8 cellular contexts compared by ENCODE assay signal in genomic region chr17:44115585-44116415, GRCh38. TPM values are rescaled to one million over a fixed set of nuclear protein-coding genes. Genes with fewer than 3 reads are reported as not detected.
DNase-seq lines count a peak whose midpoint lies in the region; ATAC-seq and TF ChIP-seq lines count a peak whose summit lies in the region.

No MANE protein-coding gene starts in this region.

- TF ChIP-seq POLR2A in transverse colon (IDR thresholded peaks at IDR 0.05): no peak
- no peak for TF ChIP-seq POLR2A in lower leg skin (IDR thresholded peaks at IDR 0.05)

- peaks cover 22% of the 10 kb centered on the region for H4K20me1 ChIP-seq in hepatocyte (ENCODE audit: insufficient read depth, poor library complexity, severe bottlenecking)

- in situ Hi-C loops in transverse colon (cut with MboI; ENCODE audit: low pct_ligation_motif_present in 1 of 4, low pct_unique_long_range_greater_than_20kb in 1 of 4, low sequenced_read_pairs in 3 of 4): no loop called here

- H3K9me3 ChIP-seq in hepatocyte (ENCODE audit: low read depth) (no peaks in the 10 kb centered on the region), transverse colon (no peaks in the 10 kb centered on the region)

- H3K4me2 ChIP-seq in hepatocyte: no peak overlapping the region

- H3K27ac ChIP-seq in hepatocyte: no peak overlapping the region
- H3K27ac ChIP-seq in transverse colon: peak overlapping the region in 1 of 4 donors; percentile 19

- no peaks in the 10 kb centered on the region for H3K9me3 Mint-ChIP-seq in HFFc6

- 60% methylated on average over 11 of the region's 11 CpGs for WGBS in hepatocyte (ENCODE audit: low lambda C conversion rate, missing lambda C conversion rate)
- WGBS in transverse colon (ENCODE audit: low coverage in 1 of 2), 2 donors: 68% methylated on average over 10 of the region's 11 CpGs; no CpG with 5 or more reads in 1 of the 2 donors
- WGBS in lower leg skin, 2 donors: 57 to 67% methylated on average over 11 of the region's 11 CpGs

- H3K36me3 Mint-ChIP-seq in HFFc6 (ENCODE audit: low read depth): no peaks in the 10 kb centered on the region

- peaks cover 31% of the 10 kb centered on the region for H3K79me2 ChIP-seq in hepatocyte

- TF ChIP-seq EP300 in transverse colon (IDR thresholded peaks at IDR 0.05; ENCODE audit: low read depth): no peak

- H3K4me3 ChIP-seq in hepatocyte (no peak overlapping the region), transverse colon (no peak overlapping the region), lower leg skin (ENCODE audit: low read depth, poor library complexity, severe bottlenecking) (no peak overlapping the region)

- no peaks in the 10 kb centered on the region for H3K36me3 ChIP-seq in hepatocyte (replicated peaks; ENCODE audit: insufficient read depth, low read depth)
- H3K36me3 ChIP-seq in transverse colon: no peaks in the 10 kb centered on the region

- H3K9me2 ChIP-seq in hepatocyte (replicated peaks; ENCODE audit: insufficient read depth): no peaks in the 10 kb centered on the region

- H3K27me3 ChIP-seq in hepatocyte (no peaks in the 10 kb centered on the region), transverse colon (no peaks in the 10 kb centered on the region)

- H3K27me3 Mint-ChIP-seq in HFFc6 (ENCODE audit: insufficient read depth): no peaks in the 10 kb centered on the region; the same call in none of the 2 replicates

- H3K4me3 Mint-ChIP-seq in HFFc6: no peak overlapping the region

- peaks cover 35% of the 10 kb centered on the region for H3K4me1 Mint-ChIP-seq in HFFc6 (ENCODE audit: low read depth)

- H3K27ac Mint-ChIP-seq in HFFc6: no peak overlapping the region

- peaks cover 8% of the 10 kb centered on the region for H3K4me1 ChIP-seq in hepatocyte (ENCODE audit: insufficient read depth)
- H3K4me1 ChIP-seq in transverse colon: peaks cover 14 to 33% (median 22%) of the 10 kb centered on the region in 4 donors

- intact Hi-C loops in transverse colon (cut with DNase I; ENCODE audit: low total_unique reads) (loop anchor here (1.0 kb wide), 1 partner anchor 25 kb away; no protein-coding TSS in a partner anchor), lower leg skin (cut with DNase I; ENCODE audit: low total_unique reads) (no loop called here)

- peak; percentile 94 for TF ChIP-seq CTCF in HFFc6 (IDR thresholded peaks at IDR 0.05)
- peak; percentile 70 for TF ChIP-seq CTCF in hepatocyte (IDR thresholded peaks at IDR 0.05; ENCODE audit: poor library complexity)
- peak; percentile 56 to 68 (median 61) for TF ChIP-seq CTCF in transverse colon (IDR thresholded peaks at IDR 0.05)
- no peak for TF ChIP-seq CTCF in lower leg skin (IDR thresholded peaks at IDR 0.05)

- H2AFZ ChIP-seq in hepatocyte: no peak overlapping the region

- no peak for ATAC-seq in GM21390 (IDR thresholded peaks at IDR 0.05; ENCODE audit: unreplicated experiment)

- DNase-seq in CD1c-positive myeloid dendritic cell (ENCODE audit: extremely low spot score) (peak; percentile 40), HFFc6 (peak; percentile 35), hepatocyte (ENCODE audit: low spot score) (peak; percentile 69), transverse colon (no peak), lower leg skin (ENCODE audit: low spot score in 2 of 2) (no peak), H4 (ENCODE audit: low spot score) (no peak)
- peak; percentile 20 for DNase-seq in activated naive CD4-positive, alpha-beta T cell treated with Interleukin-2 at 50 U/mL for 16 hours

RNA-seq across cellular contexts. Expression of gene HDAC5, which starts 7.6 kb away (rescaled TPM):
- 10 to 100 TPM; 63.4 to 87.4 (median 78.7) TPM for total RNA-seq in HFFc6 (2021; fragmentation: NEBNext Ultra II Directional; extraction: Animal tissue kit (Norgen Biotek cat#: 25700))
- total RNA-seq in hepatocyte (28.5 and 33.9 TPM in 2 replicates), transverse colon (100 to 1,000 TPM in 1 of 4 donors, 10 to 100 TPM in 3; 45.3 to 182 (median 70.8) TPM), lower leg skin (100 to 1,000 TPM; 179 to 208 (median 190) TPM)
- 32.3 and 42.7 TPM in 2 replicates for polyA plus RNA-seq in hepatocyte
- 13.7 and 16.8 TPM in 2 replicates for total RNA-seq in H4 (2014; rRNA removed; shearing (Covaris generic))

RNA-seq across cellular contexts. Expression of gene HROB, which starts 25.9 kb away (rescaled TPM):
- total RNA-seq in HFFc6 (2021; fragmentation: NEBNext Ultra II Directional; extraction: Animal tissue kit (Norgen Biotek cat#: 25700)): 1 to 10 TPM; 4.0 to 7.6 (median 6.7) TPM
- 1.8 and 2.0 TPM in 2 replicates for total RNA-seq in hepatocyte
- 5.7 and 5.9 TPM in 2 replicates for polyA plus RNA-seq in hepatocyte
- 10 to 100 TPM in 2 of 4 donors, under 1 TPM in 2; 0.32 to 16.9 (median 8.5) TPM for total RNA-seq in transverse colon
- total RNA-seq in lower leg skin: 1 to 10 TPM in 3 of 4 donors, under 1 TPM in 1; 0.97 to 4.3 (median 1.5) TPM
- 4.0 and 7.0 TPM in 2 replicates for total RNA-seq in H4 (2014; rRNA removed; shearing (Covaris generic))

RNA-seq across cellular contexts. Expression of gene G6PC3, which starts 45.3 kb away (rescaled TPM):
- total RNA-seq in HFFc6 (2021; fragmentation: NEBNext Ultra II Directional; extraction: Animal tissue kit (Norgen Biotek cat#: 25700)): 100 to 1,000 TPM in 5 of 6 experiments, 10 to 100 TPM in 1; 96.6 to 123 (median 113) TPM
- 36.1 and 38.8 TPM in 2 replicates for total RNA-seq in hepatocyte
- 132 and 140 TPM in 2 replicates for polyA plus RNA-seq in hepatocyte
- 10 to 100 TPM in 3 of 4 donors, 1 to 10 TPM in 1; 5.2 to 35.6 (median 18.5) TPM for total RNA-seq in transverse colon
- 10 to 100 TPM; 10.9 to 14.8 (median 12.1) TPM for total RNA-seq in lower leg skin
- total RNA-seq in H4 (2014; rRNA removed; shearing (Covaris generic)): 51.0 and 71.2 TPM in 2 replicates

RNA-seq across cellular contexts. Expression of gene LSM12, which starts 49.3 kb away (rescaled TPM):
- total RNA-seq in HFFc6 (2021; fragmentation: NEBNext Ultra II Directional; extraction: Animal tissue kit (Norgen Biotek cat#: 25700)): 100 to 1,000 TPM in 1 of 6 experiments, 10 to 100 TPM in 5; 86.6 to 101 (median 94.5) TPM
- 40.4 and 44.7 TPM in 2 replicates for total RNA-seq in hepatocyte
- polyA plus RNA-seq in hepatocyte: 44.5 and 45.8 TPM in 2 replicates
- 10 to 100 TPM in 3 of 4 donors, 1 to 10 TPM in 1; 5.4 to 29.2 (median 22.9) TPM for total RNA-seq in transverse colon
- total RNA-seq in lower leg skin: 10 to 100 TPM; 15.0 to 31.7 (median 19.0) TPM
- 62.2 and 65.0 TPM in 2 replicates for total RNA-seq in H4 (2014; rRNA removed; shearing (Covaris generic))

RNA-seq across cellular contexts. Expression of gene ASB16, which starts 54.7 kb away (rescaled TPM):
- under 1 TPM in 3 of 6 experiments, not detected in 3; 0.18 to 0.48 (median 0.29) TPM for total RNA-seq in HFFc6 (2021; fragmentation: NEBNext Ultra II Directional; extraction: Animal tissue kit (Norgen Biotek cat#: 25700))
- 0.23 TPM in 1 of 2 replicates, not detected in the other for total RNA-seq in hepatocyte
- polyA plus RNA-seq in hepatocyte: 0.71 and 2.0 TPM in 2 replicates
- total RNA-seq in transverse colon: 1 to 10 TPM in 2 of 4 donors, not detected in 2; 1.2 to 2.6 TPM
- total RNA-seq in lower leg skin: 1 to 10 TPM in 1 of 4 donors, not detected in 3; 1.1 TPM
- not detected in 2 replicates for total RNA-seq in H4 (2014; rRNA removed; shearing (Covaris generic))

Comparison
In these comparisons a context has a peak if more than half of its experiments do, and no peak if none do; other contexts are left out.
1. DNase-seq: peak in CD1c-positive myeloid dendritic cell (single experiment), HFFc6 (single experiment), activated naive CD4-positive, alpha-beta T cell treated with Interleukin-2 at 50 U/mL for 16 hours (single experiment) and hepatocyte (single experiment); none in transverse colon (single experiment), lower leg skin (0 of 2) and H4 (single experiment).
2. CTCF ChIP-seq: peak in HFFc6 (single experiment), hepatocyte (single experiment) and transverse colon (5 of 5); none in lower leg skin (0 of 3).